1 cellular context compared by ENCODE assay signal in the genomic region with DNA sequence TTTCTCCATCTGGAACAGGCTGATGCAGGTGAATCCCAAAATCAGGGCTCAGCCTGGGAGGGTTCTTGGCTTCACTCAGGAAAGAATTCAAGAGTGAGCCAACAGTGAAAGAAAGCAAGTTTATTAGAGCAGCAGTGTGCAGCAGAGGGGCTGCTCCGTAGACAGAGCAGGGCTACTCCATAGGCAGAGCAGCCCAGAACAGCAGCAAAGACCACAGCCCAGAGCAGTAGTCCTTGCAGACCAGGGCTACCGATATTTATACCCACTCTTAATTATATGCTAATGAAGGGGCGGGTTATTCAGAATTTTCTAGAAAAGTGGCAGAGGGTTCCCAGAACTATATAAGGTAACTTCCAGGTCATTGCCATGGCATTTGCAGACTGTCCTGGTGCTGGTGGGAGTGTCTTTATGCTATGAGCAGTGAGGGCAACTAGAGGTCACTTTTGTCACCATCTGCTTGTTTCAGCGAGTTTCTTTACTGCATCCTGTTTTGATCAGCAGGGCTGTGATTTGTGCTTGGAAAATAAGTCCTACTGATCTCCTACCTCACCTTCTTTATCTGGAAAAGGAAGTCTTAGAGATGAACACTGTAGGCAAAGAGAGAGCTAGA.
TF ChIP-seq lines count a peak whose summit lies in the region.

No MANE protein-coding gene starts in this region.

TF ChIP-seq in SK-N-SH treated with all-trans-retinoic acid at 6 μM for 48 hours, 23 proteins besides CTCF, POLR2A, EP300 and RAD21 (continued from another document):
- TF ChIP-seq, protein P1, sequence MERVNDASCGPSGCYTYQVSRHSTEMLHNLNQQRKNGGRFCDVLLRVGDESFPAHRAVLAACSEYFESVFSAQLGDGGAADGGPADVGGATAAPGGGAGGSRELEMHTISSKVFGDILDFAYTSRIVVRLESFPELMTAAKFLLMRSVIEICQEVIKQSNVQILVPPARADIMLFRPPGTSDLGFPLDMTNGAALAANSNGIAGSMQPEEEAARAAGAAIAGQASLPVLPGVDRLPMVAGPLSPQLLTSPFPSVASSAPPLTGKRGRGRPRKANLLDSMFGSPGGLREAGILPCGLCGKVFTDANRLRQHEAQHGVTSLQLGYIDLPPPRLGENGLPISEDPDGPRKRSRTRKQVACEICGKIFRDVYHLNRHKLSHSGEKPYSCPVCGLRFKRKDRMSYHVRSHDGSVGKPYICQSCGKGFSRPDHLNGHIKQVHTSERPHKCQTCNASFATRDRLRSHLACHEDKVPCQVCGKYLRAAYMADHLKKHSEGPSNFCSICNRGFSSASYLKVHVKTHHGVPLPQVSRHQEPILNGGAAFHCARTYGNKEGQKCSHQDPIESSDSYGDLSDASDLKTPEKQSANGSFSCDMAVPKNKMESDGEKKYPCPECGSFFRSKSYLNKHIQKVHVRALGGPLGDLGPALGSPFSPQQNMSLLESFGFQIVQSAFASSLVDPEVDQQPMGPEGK (CRISPR knock-in tag; IDR thresholded peaks at IDR 0.05; ENCODE audit: borderline replicate concordance): no peak
- TF ChIP-seq ISL1 (CRISPR knock-in tag; IDR thresholded peaks at IDR 0.05) (no peak), ZC3H10 (CRISPR knock-in tag; IDR thresholded peaks at IDR 0.05) (no peak), ARNTL (CRISPR knock-in tag; IDR thresholded peaks at IDR 0.05; ENCODE audit: borderline replicate concordance, low read depth) (no peak), SNAI2 (CRISPR knock-in tag; IDR thresholded peaks at IDR 0.05) (no peak), GLIS3 (CRISPR knock-in tag; IDR thresholded peaks at IDR 0.05) (no peak)
- TF ChIP-seq, protein P2, sequence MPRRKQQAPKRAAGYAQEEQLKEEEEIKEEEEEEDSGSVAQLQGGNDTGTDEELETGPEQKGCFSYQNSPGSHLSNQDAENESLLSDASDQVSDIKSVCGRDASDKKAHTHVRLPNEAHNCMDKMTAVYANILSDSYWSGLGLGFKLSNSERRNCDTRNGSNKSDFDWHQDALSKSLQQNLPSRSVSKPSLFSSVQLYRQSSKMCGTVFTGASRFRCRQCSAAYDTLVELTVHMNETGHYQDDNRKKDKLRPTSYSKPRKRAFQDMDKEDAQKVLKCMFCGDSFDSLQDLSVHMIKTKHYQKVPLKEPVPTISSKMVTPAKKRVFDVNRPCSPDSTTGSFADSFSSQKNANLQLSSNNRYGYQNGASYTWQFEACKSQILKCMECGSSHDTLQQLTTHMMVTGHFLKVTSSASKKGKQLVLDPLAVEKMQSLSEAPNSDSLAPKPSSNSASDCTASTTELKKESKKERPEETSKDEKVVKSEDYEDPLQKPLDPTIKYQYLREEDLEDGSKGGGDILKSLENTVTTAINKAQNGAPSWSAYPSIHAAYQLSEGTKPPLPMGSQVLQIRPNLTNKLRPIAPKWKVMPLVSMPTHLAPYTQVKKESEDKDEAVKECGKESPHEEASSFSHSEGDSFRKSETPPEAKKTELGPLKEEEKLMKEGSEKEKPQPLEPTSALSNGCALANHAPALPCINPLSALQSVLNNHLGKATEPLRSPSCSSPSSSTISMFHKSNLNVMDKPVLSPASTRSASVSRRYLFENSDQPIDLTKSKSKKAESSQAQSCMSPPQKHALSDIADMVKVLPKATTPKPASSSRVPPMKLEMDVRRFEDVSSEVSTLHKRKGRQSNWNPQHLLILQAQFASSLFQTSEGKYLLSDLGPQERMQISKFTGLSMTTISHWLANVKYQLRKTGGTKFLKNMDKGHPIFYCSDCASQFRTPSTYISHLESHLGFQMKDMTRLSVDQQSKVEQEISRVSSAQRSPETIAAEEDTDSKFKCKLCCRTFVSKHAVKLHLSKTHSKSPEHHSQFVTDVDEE (CRISPR knock-in tag; IDR thresholded peaks at IDR 0.05): no peak
- TF ChIP-seq, protein P3, sequence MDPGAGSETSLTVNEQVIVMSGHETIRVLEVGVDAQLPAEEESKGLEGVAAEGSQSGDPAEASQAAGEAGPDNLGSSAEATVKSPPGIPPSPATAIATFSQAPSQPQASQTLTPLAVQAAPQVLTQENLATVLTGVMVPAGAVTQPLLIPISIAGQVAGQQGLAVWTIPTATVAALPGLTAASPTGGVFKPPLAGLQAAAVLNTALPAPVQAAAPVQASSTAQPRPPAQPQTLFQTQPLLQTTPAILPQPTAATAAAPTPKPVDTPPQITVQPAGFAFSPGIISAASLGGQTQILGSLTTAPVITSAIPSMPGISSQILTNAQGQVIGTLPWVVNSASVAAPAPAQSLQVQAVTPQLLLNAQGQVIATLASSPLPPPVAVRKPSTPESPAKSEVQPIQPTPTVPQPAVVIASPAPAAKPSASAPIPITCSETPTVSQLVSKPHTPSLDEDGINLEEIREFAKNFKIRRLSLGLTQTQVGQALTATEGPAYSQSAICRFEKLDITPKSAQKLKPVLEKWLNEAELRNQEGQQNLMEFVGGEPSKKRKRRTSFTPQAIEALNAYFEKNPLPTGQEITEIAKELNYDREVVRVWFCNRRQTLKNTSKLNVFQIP (CRISPR knock-in tag; IDR thresholded peaks at IDR 0.05; ENCODE audit: borderline replicate concordance, low read depth): no peak
